Comparison of ENCODE assay signal across 17 cellular contexts in the genomic region with DNA sequence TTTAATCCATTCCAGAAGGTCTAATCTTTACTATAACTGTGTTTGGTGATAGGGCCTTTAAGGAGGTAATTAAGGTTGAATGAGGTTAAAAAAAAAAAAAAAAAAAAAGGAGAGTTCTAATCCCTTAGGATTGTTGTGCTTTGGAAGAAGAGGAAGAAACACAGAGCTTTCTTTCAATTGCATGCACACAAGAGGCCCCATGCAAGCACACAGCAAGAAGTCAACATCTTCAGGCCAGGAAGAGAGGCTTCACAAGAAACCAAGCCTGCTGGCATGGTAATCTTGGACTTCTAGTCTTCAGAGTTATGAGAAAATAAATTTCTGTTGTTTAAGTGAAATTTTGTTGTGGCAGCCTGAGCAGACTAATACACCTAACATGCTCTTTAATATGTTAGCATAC.
A peak's percentile ranks its signal among the peaks of the same experiment; 100 is the strongest.
DNase-seq lines count a peak whose midpoint lies in the region; ATAC-seq and TF ChIP-seq lines count a peak whose summit lies in the region.
"Had no signal": no experiment of that assay in that cellular context is flagged by ENCODE, and none has a peak within 500 bp of the region (broad histone marks: within the 10 kb centered on the region; RNA-seq: fewer than 3 reads in every experiment).

No MANE protein-coding gene starts in this region.

- H3K4me3 Mint-ChIP-seq in endodermal cell, result no peak overlapping the region
- no peak overlapping the region for H3K4me3 Mint-ChIP-seq in neural progenitor cell
- H3K4me3 Mint-ChIP-seq: CD4-positive, alpha-beta T cell; HFFc6; IgD-negative memory B cell had no signal

- H3K36me3 ChIP-seq in endodermal cell (ENCODE audit: control insufficient read depth, insufficient read depth, low read length) (no peaks in the 10 kb centered on the region), neural progenitor cell (peaks cover 4% of the 10 kb centered on the region), HAP-1 (replicated peaks) (no peaks in the 10 kb centered on the region)

- DNase-seq in OCI-M1 (lab: John Stamatoyannopoulos, UW) (peak; percentile 56), endodermal cell (no peak), neural progenitor cell (ENCODE audit: low spot score) (peak; percentile 67), HAP-1 (ENCODE audit: low spot score in 2 of 2) (no peak)
- DNase-seq in activated CD4-positive, alpha-beta T cell treated with anti-CD3 and anti-CD28 coated beads for 48 hours, result no peak
- DNase-seq: AML-193; Caco-2; CD4-positive, alpha-beta T cell; DMS153; DMS79; GDM1; HFFc6 had no signal

- H3K27me3 Mint-ChIP-seq in endodermal cell (ENCODE audit: insufficient read depth) (no peaks in the 10 kb centered on the region), neural progenitor cell (ENCODE audit: insufficient read depth, low read depth) (no peaks in the 10 kb centered on the region)
- H3K27me3 Mint-ChIP-seq: CD4-positive, alpha-beta T cell had no signal

- H3K4me1 ChIP-seq in endodermal cell (ENCODE audit: control insufficient read depth, insufficient read depth, low read length), result no peaks in the 10 kb centered on the region
- H3K4me1 ChIP-seq in neural progenitor cell, result peaks cover 46% of the 10 kb centered on the region
- H3K4me1 ChIP-seq in HAP-1, result no peaks in the 10 kb centered on the region
- H3K4me1 ChIP-seq: Caco-2 had no signal

- H3K9ac ChIP-seq in endodermal cell (ENCODE audit: extremely low read depth, low read length, poor library complexity, severe bottlenecking) (no peak overlapping the region), neural progenitor cell (no peak overlapping the region)

- H3F3A ChIP-seq in neural progenitor cell (ENCODE audit: low read depth), result peaks cover 19% of the 10 kb centered on the region

- no peak overlapping the region for H3K27ac ChIP-seq in endodermal cell (ENCODE audit: low read depth, low read length)
- peak overlapping the region; percentile 68 for H3K27ac ChIP-seq in neural progenitor cell
- H3K27ac ChIP-seq: C4-2B had no signal

- H3K9me3 Mint-ChIP-seq in endodermal cell, result peaks cover 14% of the 10 kb centered on the region
- H3K9me3 Mint-ChIP-seq in neural progenitor cell, result peaks cover 16% of the 10 kb centered on the region

- H2AFZ ChIP-seq in neural progenitor cell (replicated peaks), result no peak overlapping the region

- no peaks in the 10 kb centered on the region for H3K79me2 ChIP-seq in neural progenitor cell (ENCODE audit: low read depth)

- peak overlapping the region; percentile 74 for H3K4me2 ChIP-seq in neural progenitor cell

- H3K27ac Mint-ChIP-seq in endodermal cell (peak overlapping the region; percentile 65), neural progenitor cell (no peak overlapping the region)
- H3K27ac Mint-ChIP-seq: CD4-positive, alpha-beta T cell; HFFc6 had no signal

- H3K36me3 Mint-ChIP-seq in endodermal cell (ENCODE audit: low read depth), result no peaks in the 10 kb centered on the region
- no peaks in the 10 kb centered on the region for H3K36me3 Mint-ChIP-seq in neural progenitor cell
- H3K36me3 Mint-ChIP-seq: IgD-negative memory B cell had no signal

- TF ChIP-seq CTCF in endodermal cell (conservative IDR thresholded peaks at IDR 0.05), result no peak
- TF ChIP-seq CTCF in neural progenitor cell (IDR thresholded peaks at IDR 0.05), result no peak

- ATAC-seq in GM19023 (IDR thresholded peaks at IDR 0.05; ENCODE audit: unreplicated experiment), result no peak
- ATAC-seq: HCT116, HepG2 had no signal

- H4K20me1 ChIP-seq in neural progenitor cell (ENCODE audit: low read depth), result no peaks in the 10 kb centered on the region

- H3K9me3 ChIP-seq in endodermal cell (ENCODE audit: control insufficient read depth, low read length) (peaks cover 17% of the 10 kb centered on the region), neural progenitor cell (ENCODE audit: low read depth) (peaks cover 5% of the 10 kb centered on the region), HAP-1 (no peaks in the 10 kb centered on the region)
- H3K9me3 ChIP-seq: Caco-2 had no signal

- H3K4me3 ChIP-seq in endodermal cell (ENCODE audit: low read length) (no peak overlapping the region), neural progenitor cell (peak overlapping the region; percentile 30), HAP-1 (no peak overlapping the region)

- no peaks in the 10 kb centered on the region for H3K27me3 ChIP-seq in endodermal cell (ENCODE audit: control insufficient read depth, insufficient read depth, low read length, poor library complexity, severe bottlenecking)
- no peaks in the 10 kb centered on the region for H3K27me3 ChIP-seq in neural progenitor cell
- no peaks in the 10 kb centered on the region for H3K27me3 ChIP-seq in HAP-1 (ENCODE audit: low read depth)

- in situ Hi-C loops in HAP-1 (cut with MboI; ENCODE audit: low sequenced_read_pairs), result no loop called here

- H3K4me1 Mint-ChIP-seq in endodermal cell (peaks cover 2% of the 10 kb centered on the region), neural progenitor cell (peaks cover 3% of the 10 kb centered on the region)

Comparison
In these comparisons a context has a peak if more than half of its experiments do, and no peak if none do; other contexts are left out.
1. DNase-seq: peak in OCI-M1 (single experiment) and neural progenitor cell (single experiment); none in endodermal cell (single experiment), activated CD4-positive, alpha-beta T cell treated with anti-CD3 and anti-CD28 coated beads for 48 hours (single experiment) and HAP-1 (0 of 2).